Comparison of ENCODE assay signal across 17 cellular contexts in the genomic region with DNA sequence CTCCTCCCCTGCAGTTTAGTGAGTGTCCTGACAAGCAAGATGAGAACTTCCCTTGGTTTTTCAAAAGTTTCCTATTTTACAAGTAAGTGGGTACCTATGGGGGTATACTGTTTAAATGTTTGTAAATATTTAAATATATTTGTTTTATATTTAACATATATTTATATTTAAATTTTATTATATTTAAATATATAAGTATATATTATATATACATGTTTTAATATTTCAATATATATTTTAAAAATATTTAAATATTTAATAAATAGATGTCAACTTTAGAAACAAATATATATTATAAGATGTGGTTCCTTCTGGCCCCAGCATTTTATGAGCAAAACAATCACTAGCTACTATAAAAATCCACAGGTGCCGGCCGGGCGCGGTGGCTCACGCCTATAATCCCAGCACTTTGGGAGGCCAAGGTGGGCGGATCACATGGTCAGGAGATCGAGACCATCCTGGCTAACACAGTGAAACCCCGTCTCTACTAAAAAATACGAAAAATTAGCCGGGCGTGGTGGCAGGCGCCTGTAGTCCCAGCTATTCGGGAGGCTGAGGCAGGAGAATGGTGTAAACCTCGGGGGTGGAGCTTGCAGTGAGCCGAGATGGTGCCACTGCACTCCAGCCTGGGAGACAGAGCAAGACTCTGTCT. TPM values are rescaled to one million over a fixed set of nuclear protein-coding genes. Genes with fewer than 3 reads are reported as not detected.
"Had no signal": no experiment of that assay in that cellular context is flagged by ENCODE, and none has a peak within 500 bp of the region (broad histone marks: within the 10 kb centered on the region; RNA-seq: fewer than 3 reads in every experiment).

No MANE protein-coding gene starts in this region.

RNA-seq across cellular contexts. Expression of a gene that starts 28.7 kb away (rescaled TPM):
- total RNA-seq: cardiac muscle cell; colonic mucosa; dermis microvascular lymphatic vessel endothelial cell; endodermal cell; hepatocyte; kidney epithelial cell; left colon; liver; mammary epithelial cell; mesenteric fat pad; mononuclear cell; myocyte; natural killer cell treated with Interleukin-12 subunit alpha and Interleukin-12 subunit beta and Interleukin-15 and Interleukin-18, amount 100 ng/mL, for 72 hours; sciatic nerve; stomach; tibial nerve; ureter had no signal
- polyA plus RNA-seq: cardiac muscle cell, hepatocyte, liver, mammary epithelial cell, stomach had no signal
